8 cellular contexts compared by ENCODE assay signal in genomic region chr11:1763336-1763795, GRCh38. TPM values are rescaled to one million over a fixed set of nuclear protein-coding genes. Genes with fewer than 3 reads are reported as not detected.
DNase-seq lines count a peak whose midpoint lies in the region; ATAC-seq, FAIRE-seq and TF ChIP-seq lines count a peak whose summit lies in the region.

No MANE protein-coding gene starts in this region.

- no peaks in the 10 kb centered on the region for H3K9me3 Mint-ChIP-seq in activated CD4-positive, alpha-beta T cell treated with anti-CD3 and anti-CD28 coated beads for 36 hours (ENCODE audit: low read depth)
- H3K9me3 Mint-ChIP-seq in memory B cell = no peaks in the 10 kb centered on the region

- H3K9me1 ChIP-seq in K562 (ENCODE audit: control insufficient read depth, insufficient read depth, low read length) = peaks cover 7% of the 10 kb centered on the region

- TF ChIP-seq POLR2A in K562 (conservative IDR thresholded peaks at IDR 0.05) = no peak

- no peaks in the 10 kb centered on the region for H3K27me3 ChIP-seq in K562 (ENCODE audit: control insufficient read depth in 2 of 2, insufficient read depth in 2 of 2, low read length in 2 of 2)

- no peaks in the 10 kb centered on the region for H3K9me3 ChIP-seq in K562 (replicated peaks; ENCODE audit: control insufficient read depth, insufficient read depth, low read depth, low read length)

- H2AFZ ChIP-seq in K562 (ENCODE audit: low read depth, low read length) = peak overlapping the region; percentile 85

- H3K4me3 ChIP-seq in K562 = peak overlapping the region; percentile 81

- H3K27me3 Mint-ChIP-seq in activated CD4-positive, alpha-beta T cell treated with anti-CD3 and anti-CD28 coated beads for 36 hours = no peaks in the 10 kb centered on the region
- no peaks in the 10 kb centered on the region for H3K27me3 Mint-ChIP-seq in memory B cell

- FAIRE-seq in K562 (lab: Jason Lieb, UNC) = no peak

- no peak for TF ChIP-seq EP300 in K562 (IDR thresholded peaks at IDR 0.05; ENCODE audit: low read length)

- H3K79me2 ChIP-seq in K562 (ENCODE audit: control insufficient read depth, insufficient read depth, low read length) = peaks cover 17% of the 10 kb centered on the region

- H3K4me1 Mint-ChIP-seq in activated CD4-positive, alpha-beta T cell treated with anti-CD3 and anti-CD28 coated beads for 36 hours = peaks cover 40% of the 10 kb centered on the region
- H3K4me1 Mint-ChIP-seq in memory B cell = peaks cover 16% of the 10 kb centered on the region

- in situ Hi-C loops in K562 (cut with MboI) = loop anchor here (5.0 kb wide), 1 partner anchor 36 kb away; no protein-coding TSS in a partner anchor

- intact Hi-C loops in activated CD4-positive, alpha-beta T cell treated with anti-CD3 and anti-CD28 coated beads for 36 hours (cut with DNase I, micrococcal nuclease) = loop anchor here in 1 of 2 experiments (5.0 to 10.0 kb wide), 3 partner anchors 501 to 919 kb away; partner anchors contain the start of genes POLR2L, TSPAN4 and TSSC4
- intact Hi-C loops in K562 (cut with micrococcal nuclease) = no loop called here

- H3K9ac ChIP-seq in K562 (ENCODE audit: insufficient read depth in 1 of 2, low read depth in 2 of 2, low read length in 2 of 2) = peak overlapping the region; percentile 78 to 92

- peaks cover 13% of the 10 kb centered on the region; the same call in 1 of the 3 replicates for H3K36me3 ChIP-seq in K562 (ENCODE audit: control insufficient read depth, insufficient read depth, low read length)

- no peaks in the 10 kb centered on the region for H3K36me3 Mint-ChIP-seq in activated CD4-positive, alpha-beta T cell treated with anti-CD3 and anti-CD28 coated beads for 36 hours (ENCODE audit: low read depth)
- H3K36me3 Mint-ChIP-seq in memory B cell = no peaks in the 10 kb centered on the region

- peak overlapping the region; percentile 59 for H3K4me3 Mint-ChIP-seq in activated CD4-positive, alpha-beta T cell treated with anti-CD3 and anti-CD28 coated beads for 36 hours
- H3K4me3 Mint-ChIP-seq in memory B cell = peak overlapping the region; percentile 52

- H3K27ac Mint-ChIP-seq in activated CD4-positive, alpha-beta T cell treated with anti-CD3 and anti-CD28 coated beads for 36 hours = no peak overlapping the region
- H3K27ac Mint-ChIP-seq in memory B cell = no peak overlapping the region

- 0 out of 2 replicates have a peak, but pooled peaks cover 4% of the 10 kb centered on the region for H4K20me1 ChIP-seq in K562 (replicated peaks; ENCODE audit: control insufficient read depth, insufficient read depth, low read length)

- no peak for DNase-seq in activated CD4-positive, alpha-beta T cell treated with anti-CD3 and anti-CD28 coated beads for 36 hours
- DNase-seq in activated CD4-positive, alpha-beta T cell treated with anti-CD3 and anti-CD28 coated beads, Interleukin-2, amount 50 U/mL, for 48 hours = no peak
- DNase-seq in K562 (ENCODE audit: extremely low read depth in 1 of 4, low spot score in 3 of 4) (peak in 3 of 4 experiments; percentile 38 to 59 (median 50)), memory B cell (ENCODE audit: low spot score in 2 of 2) (no peak), occipital lobe (lab: John Stamatoyannopoulos, UW) (no peak), NCI-H2171 treated with DMSO at 0.1 percent for 48 hours (lab: John Stamatoyannopoulos, UW) (no peak), NCI-H2081 (lab: John Stamatoyannopoulos, UW) (no peak)

- peak overlapping the region; percentile 72 for H3K4me2 ChIP-seq in K562 (ENCODE audit: insufficient read depth, low read length)

- POLR2A ChIA-PET in activated CD4-positive, alpha-beta T cell treated with anti-CD3 and anti-CD28 coated beads for 36 hours (lab: Charles Lee) = no interaction called here
- POLR2A ChIA-PET in K562 (lab: Yijun Ruan, JAX) = no interaction called here

- peak; percentile 43 for ATAC-seq in activated CD4-positive, alpha-beta T cell treated with anti-CD3 and anti-CD28 coated beads for 36 hours
- ATAC-seq in HG03354 (IDR thresholded peaks at IDR 0.05; ENCODE audit: poor library complexity, severe bottlenecking, unreplicated experiment) (peak; percentile 49), K562 (peak; percentile 42), memory B cell (ENCODE audit: low read depth) (peak; percentile 43)

- WGBS in K562 (ENCODE audit: insufficient coverage, low coverage, missing lambda C conversion rate) = 0% methylated on average over 6 of the region's 32 CpGs

- TF ChIP-seq CTCF in K562 (IDR thresholded peaks at IDR 0.05 in 2 of 3, conservative IDR thresholded peaks at IDR 0.05 in 1 of 3; ENCODE audit: insufficient read depth in 2 of 3, low read depth in 1 of 3, low read length in 3 of 3) = no peak

- CTCF ChIA-PET in activated CD4-positive, alpha-beta T cell treated with anti-CD3 and anti-CD28 coated beads for 36 hours (lab: Charles Lee) = interaction anchor here (0.9 to 1.0 kb wide), 2 partner anchors 69 to 70 kb away, joined by 3 read pairs; no protein-coding TSS in a partner anchor
- CTCF ChIA-PET in K562 (lab: Yijun Ruan, JAX; ENCODE audit: low intra/inter-chr PET ratio) = no interaction called here

- no peak for TF ChIP-seq RAD21 in K562 (CRISPR knock-in tag; conservative IDR thresholded peaks at IDR 0.05 in 1 of 2, IDR thresholded peaks at IDR 0.05 in 1 of 2)

- H3K27ac ChIP-seq in K562 (ENCODE audit: extremely low read depth, low read depth, low read length) = peak overlapping the region; percentile 83

- H3K4me1 ChIP-seq in K562 (replicated peaks in 1 of 2; ENCODE audit: control insufficient read depth in 2 of 2, insufficient read depth in 2 of 2, low read length in 2 of 2) = peaks cover 31 to 86% of the 10 kb centered on the region in 2 experiments

- no TSS peak for BruUV-seq in K562 (replicated peaks; lab: Mats Ljungman, UMichigan)

TF ChIP-seq in K562, 482 proteins besides CTCF, POLR2A, EP300 and RAD21 (continues in another document):
- TF ChIP-seq KDM5B (IDR thresholded peaks at IDR 0.05; ENCODE audit: insufficient replicate concordance, low read depth, low read length) (peak; percentile 4), FOXM1 (IDR thresholded peaks at IDR 0.05; ENCODE audit: low read depth) (no peak), FOXM1 (CRISPR knock-in tag; IDR thresholded peaks at IDR 0.05; ENCODE audit: low read depth) (0 out of 2 replicates have a peak, but pooled peaks have one; percentile 54), HDAC8 (tag; IDR thresholded peaks at IDR 0.05) (no peak), KLF13 (tag; IDR thresholded peaks at IDR 0.05; ENCODE audit: borderline replicate concordance, low read depth) (0 out of 2 replicates have a peak, but pooled peaks have one; percentile 12)

RNA-seq across cellular contexts. Expression of gene CTSD, which starts 0.4 kb away (rescaled TPM):
- total RNA-seq in activated CD4-positive, alpha-beta T cell treated with anti-CD3 and anti-CD28 coated beads for 36 hours = 10 to 100 TPM; 38.8 to 41.5 TPM
- total RNA-seq in K562 (2011; cell fraction: chromatin; rRNA removed; ENCODE audit: low replicate concordance) = 15.6 and 81.0 TPM in 2 replicates
- 131 and 132 TPM in 2 replicates for total RNA-seq in K562 (2011; cell fraction: nucleolus; rRNA removed)
- total RNA-seq in K562 (2011; cell fraction: nucleoplasm; rRNA removed) = 68.3 and 83.1 TPM in 2 replicates
- total RNA-seq in K562 (2014; rRNA removed) = 72.3 and 87.0 TPM in 2 replicates
- total RNA-seq in K562 (2014; rRNA removed; fragmentation: Illumina TruSeq; extraction: Trizol) = 10.9 and 12.3 TPM in 2 replicates
- total RNA-seq in K562 (2015; rRNA removed; fragmentation: Illumina TruSeq; extraction: Trizol) = 40.9 and 42.3 TPM in 2 replicates
- 112 and 116 TPM in 2 replicates for total RNA-seq in K562 (2021)
- 21.7 and 37.1 TPM in 2 replicates for polyA plus RNA-seq in K562 (2011; rRNA removed)
- polyA plus RNA-seq in K562 (2011; cell fraction: cytosol; rRNA removed) = 39.6 and 74.7 TPM in 2 replicates
- 22.7 and 35.2 TPM in 2 replicates for polyA plus RNA-seq in K562 (2011; cell fraction: nucleus; rRNA removed)
- polyA plus RNA-seq in K562 (2012) = 84.2 and 325 TPM in 2 replicates
- 66.8 and 111 TPM in 2 replicates for polyA plus RNA-seq in K562 (2014; fragmentation: Illumina TruSeq; extraction: Trizol)
- 1 to 10 TPM; 1.0 to 3.7 TPM for polyA plus RNA-seq in K562 (2014; fragmentation: Nextera tagmentation; extraction: Ambion mirVana)
- polyA plus RNA-seq in K562 (2014; rRNA removed) = 40.5 and 46.8 TPM in 2 replicates
- 12.8 and 17.9 TPM in 2 replicates for polyA minus RNA-seq in K562 (2011; rRNA and poly(A)+ RNA removed)
- 46.3 and 49.3 TPM in 2 replicates for polyA minus RNA-seq in K562 (2011; cell fraction: cytosol; rRNA and poly(A)+ RNA removed)
- polyA minus RNA-seq in K562 (2011; cell fraction: nucleus; rRNA and poly(A)+ RNA removed) = 10.1 and 11.1 TPM in 2 replicates
- 35.9 TPM for total RNA-seq in occipital lobe

RNA-seq across cellular contexts. Expression of gene IFITM10, which starts 13.0 kb away (rescaled TPM):
- under 1 TPM in 1 of 2 experiments, not detected in 1; 0.21 TPM for total RNA-seq in activated CD4-positive, alpha-beta T cell treated with anti-CD3 and anti-CD28 coated beads for 36 hours
- total RNA-seq in K562 (2011; cell fraction: chromatin; rRNA removed; ENCODE audit: low replicate concordance) = 0.21 and 0.23 TPM in 2 replicates
- 0.26 and 0.33 TPM in 2 replicates for total RNA-seq in K562 (2011; cell fraction: nucleolus; rRNA removed)
- 0.37 TPM in 1 of 2 replicates, not detected in the other for total RNA-seq in K562 (2011; cell fraction: nucleoplasm; rRNA removed)
- total RNA-seq in K562 (2014; rRNA removed) (0.09 TPM in 1 of 2 replicates, not detected in the other), K562 (2014; rRNA removed; fragmentation: Illumina TruSeq; extraction: Trizol) (not detected in 2 replicates), K562 (2015; rRNA removed; fragmentation: Illumina TruSeq; extraction: Trizol) (not detected in 2 replicates), K562 (2021) (0.13 TPM in 1 of 2 replicates, not detected in the other), occipital lobe (0.31 TPM)
- polyA plus RNA-seq in K562 (2011; rRNA removed) (not detected in 2 replicates), K562 (2014; fragmentation: Illumina TruSeq; extraction: Trizol) (not detected in 2 replicates), K562 (2014; fragmentation: Nextera tagmentation; extraction: Ambion mirVana) (not detected), K562 (2014; rRNA removed) (0.08 TPM in 1 of 2 replicates, not detected in the other)
- polyA plus RNA-seq in K562 (2011; cell fraction: cytosol; rRNA removed) = not detected in 2 replicates
- 0.16 TPM in 1 of 2 replicates, not detected in the other for polyA plus RNA-seq in K562 (2011; cell fraction: nucleus; rRNA removed)
- polyA plus RNA-seq in K562 (2012) = 0.09 and 0.15 TPM in 2 replicates
- polyA minus RNA-seq in K562 (2011; rRNA and poly(A)+ RNA removed) = not detected in 2 replicates
- polyA minus RNA-seq in K562 (2011; cell fraction: cytosol; rRNA and poly(A)+ RNA removed) = not detected in 2 replicates
- not detected in 2 replicates for polyA minus RNA-seq in K562 (2011; cell fraction: nucleus; rRNA and poly(A)+ RNA removed)

Comparison
In these comparisons a context has a peak if more than half of its experiments do, and no peak if none do; other contexts are left out.
1. DNase-seq: peak in K562 (3 of 4); none in activated CD4-positive, alpha-beta T cell treated with anti-CD3 and anti-CD28 coated beads for 36 hours (single experiment), activated CD4-positive, alpha-beta T cell treated with anti-CD3 and anti-CD28 coated beads, Interleukin-2, amount 50 U/mL, for 48 hours (0 of 2), memory B cell (0 of 2), occipital lobe (single experiment), NCI-H2171 treated with DMSO at 0.1 percent for 48 hours (single experiment) and NCI-H2081 (0 of 2).
2. Peak in every context shown above with its lines, with median percentiles within 50 percentile points of each other: ATAC-seq.